ENCODE assay signal across 1 cellular context in the genomic region with DNA sequence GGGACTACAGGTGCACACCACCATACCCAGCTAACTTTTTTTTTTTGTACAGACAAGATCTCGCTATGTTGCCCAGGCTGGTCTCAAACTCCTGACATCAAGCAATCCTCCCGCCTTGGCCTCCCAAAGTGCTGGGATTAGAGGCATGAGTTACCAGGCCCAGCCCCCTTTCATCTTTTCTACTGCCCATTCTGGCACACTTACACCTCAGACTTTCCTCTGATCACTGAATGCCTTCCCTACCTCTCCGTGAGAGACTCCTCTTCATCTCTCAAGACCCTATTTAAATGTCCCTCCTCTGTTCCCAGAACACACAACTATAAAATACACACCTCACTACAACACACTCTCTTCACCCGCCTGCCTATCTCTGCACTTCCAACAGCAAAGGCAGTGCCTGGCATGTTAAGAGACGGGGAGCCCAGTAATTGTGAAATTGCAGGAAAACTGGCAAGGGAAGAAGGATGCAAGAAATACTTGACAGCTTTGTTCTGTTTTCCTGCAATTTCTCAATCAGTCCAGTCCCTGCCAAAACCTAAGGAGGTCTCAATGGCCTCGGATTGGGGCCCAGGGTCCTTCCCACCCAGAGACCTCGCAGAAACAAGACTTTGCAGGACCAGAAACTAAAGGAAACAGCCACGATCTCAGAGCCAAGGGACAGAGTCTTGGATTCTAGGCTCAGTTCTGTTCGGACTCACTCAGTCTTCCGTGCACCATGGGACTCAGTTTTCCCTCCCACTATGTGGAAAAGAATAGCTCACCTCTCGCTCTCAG.
TF ChIP-seq lines count a peak whose summit lies in the region.

No MANE protein-coding gene starts in this region.

TF ChIP-seq in SK-N-SH, 30 proteins besides CTCF, POLR2A, EP300 and RAD21 (continued from another document):
- TF ChIP-seq, protein P1, sequence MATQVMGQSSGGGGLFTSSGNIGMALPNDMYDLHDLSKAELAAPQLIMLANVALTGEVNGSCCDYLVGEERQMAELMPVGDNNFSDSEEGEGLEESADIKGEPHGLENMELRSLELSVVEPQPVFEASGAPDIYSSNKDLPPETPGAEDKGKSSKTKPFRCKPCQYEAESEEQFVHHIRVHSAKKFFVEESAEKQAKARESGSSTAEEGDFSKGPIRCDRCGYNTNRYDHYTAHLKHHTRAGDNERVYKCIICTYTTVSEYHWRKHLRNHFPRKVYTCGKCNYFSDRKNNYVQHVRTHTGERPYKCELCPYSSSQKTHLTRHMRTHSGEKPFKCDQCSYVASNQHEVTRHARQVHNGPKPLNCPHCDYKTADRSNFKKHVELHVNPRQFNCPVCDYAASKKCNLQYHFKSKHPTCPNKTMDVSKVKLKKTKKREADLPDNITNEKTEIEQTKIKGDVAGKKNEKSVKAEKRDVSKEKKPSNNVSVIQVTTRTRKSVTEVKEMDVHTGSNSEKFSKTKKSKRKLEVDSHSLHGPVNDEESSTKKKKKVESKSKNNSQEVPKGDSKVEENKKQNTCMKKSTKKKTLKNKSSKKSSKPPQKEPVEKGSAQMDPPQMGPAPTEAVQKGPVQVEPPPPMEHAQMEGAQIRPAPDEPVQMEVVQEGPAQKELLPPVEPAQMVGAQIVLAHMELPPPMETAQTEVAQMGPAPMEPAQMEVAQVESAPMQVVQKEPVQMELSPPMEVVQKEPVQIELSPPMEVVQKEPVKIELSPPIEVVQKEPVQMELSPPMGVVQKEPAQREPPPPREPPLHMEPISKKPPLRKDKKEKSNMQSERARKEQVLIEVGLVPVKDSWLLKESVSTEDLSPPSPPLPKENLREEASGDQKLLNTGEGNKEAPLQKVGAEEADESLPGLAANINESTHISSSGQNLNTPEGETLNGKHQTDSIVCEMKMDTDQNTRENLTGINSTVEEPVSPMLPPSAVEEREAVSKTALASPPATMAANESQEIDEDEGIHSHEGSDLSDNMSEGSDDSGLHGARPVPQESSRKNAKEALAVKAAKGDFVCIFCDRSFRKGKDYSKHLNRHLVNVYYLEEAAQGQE (IDR thresholded peaks at IDR 0.05; ENCODE audit: low read depth, low read length) = no peak
- TF ChIP-seq, protein P2, sequence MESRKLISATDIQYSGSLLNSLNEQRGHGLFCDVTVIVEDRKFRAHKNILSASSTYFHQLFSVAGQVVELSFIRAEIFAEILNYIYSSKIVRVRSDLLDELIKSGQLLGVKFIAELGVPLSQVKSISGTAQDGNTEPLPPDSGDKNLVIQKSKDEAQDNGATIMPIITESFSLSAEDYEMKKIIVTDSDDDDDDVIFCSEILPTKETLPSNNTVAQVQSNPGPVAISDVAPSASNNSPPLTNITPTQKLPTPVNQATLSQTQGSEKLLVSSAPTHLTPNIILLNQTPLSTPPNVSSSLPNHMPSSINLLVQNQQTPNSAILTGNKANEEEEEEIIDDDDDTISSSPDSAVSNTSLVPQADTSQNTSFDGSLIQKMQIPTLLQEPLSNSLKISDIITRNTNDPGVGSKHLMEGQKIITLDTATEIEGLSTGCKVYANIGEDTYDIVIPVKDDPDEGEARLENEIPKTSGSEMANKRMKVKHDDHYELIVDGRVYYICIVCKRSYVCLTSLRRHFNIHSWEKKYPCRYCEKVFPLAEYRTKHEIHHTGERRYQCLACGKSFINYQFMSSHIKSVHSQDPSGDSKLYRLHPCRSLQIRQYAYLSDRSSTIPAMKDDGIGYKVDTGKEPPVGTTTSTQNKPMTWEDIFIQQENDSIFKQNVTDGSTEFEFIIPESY (IDR thresholded peaks at IDR 0.05; ENCODE audit: borderline replicate concordance, low read depth) = no peak
- TF ChIP-seq CHD2 (IDR thresholded peaks at IDR 0.05; ENCODE audit: low read length, partially characterized antibody) = no peak
